12 cellular contexts compared by ENCODE assay signal in genomic region chr3:124648551-124648950, GRCh38.
"Had no signal": no experiment of that assay in that cellular context is flagged by ENCODE, and none has a peak within 500 bp of the region (broad histone marks: within the 10 kb centered on the region; RNA-seq: fewer than 3 reads in every experiment).

No MANE protein-coding gene starts in this region.

- H3K4me3 Mint-ChIP-seq: activated naive CD8-positive, alpha-beta T cell; activated T-cell treated with anti-CD3 and anti-CD28 coated beads, Interleukin-2, amount 50 U/mL, for 24 hours; brain; naive thymus-derived CD8-positive, alpha-beta T cell had no signal

- H3K27me3 Mint-ChIP-seq: brain had no signal

- H3K9me3 Mint-ChIP-seq: activated T-cell treated with anti-CD3 and anti-CD28 coated beads, Interleukin-2, amount 50 U/mL, for 24 hours had no signal

- ATAC-seq: left lobe of liver; mucosa of descending colon; naive thymus-derived CD8-positive, alpha-beta T cell had no signal

- DNase-seq: activated CD4-positive, alpha-beta T cell treated with anti-CD3 and anti-CD28 coated beads, Interleukin-2, amount 50 U/mL, for 4 hours; activated effector memory CD4-positive, alpha-beta T cell treated with anti-CD3 and anti-CD28 coated beads, Interleukin-2, amount 50 U/mL, for 16 hours; activated T-cell treated with anti-CD3 and anti-CD28 coated beads, Interleukin-2, amount 50 U/mL, for 24 hours; amygdala; mammary epithelial cell; mucosa of descending colon; naive thymus-derived CD8-positive, alpha-beta T cell; stimulated activated CD4-positive, alpha-beta T cell treated with anti-CD3 and anti-CD28 coated beads, Interleukin-4, amount 100 ng/mL, for 4 hours; tibial artery had no signal

- H3K27ac Mint-ChIP-seq: activated naive CD8-positive, alpha-beta T cell; activated T-cell treated with anti-CD3 and anti-CD28 coated beads, Interleukin-2, amount 50 U/mL, for 24 hours; brain; naive thymus-derived CD8-positive, alpha-beta T cell had no signal
